9 cellular contexts compared by ENCODE assay signal in the genomic region with DNA sequence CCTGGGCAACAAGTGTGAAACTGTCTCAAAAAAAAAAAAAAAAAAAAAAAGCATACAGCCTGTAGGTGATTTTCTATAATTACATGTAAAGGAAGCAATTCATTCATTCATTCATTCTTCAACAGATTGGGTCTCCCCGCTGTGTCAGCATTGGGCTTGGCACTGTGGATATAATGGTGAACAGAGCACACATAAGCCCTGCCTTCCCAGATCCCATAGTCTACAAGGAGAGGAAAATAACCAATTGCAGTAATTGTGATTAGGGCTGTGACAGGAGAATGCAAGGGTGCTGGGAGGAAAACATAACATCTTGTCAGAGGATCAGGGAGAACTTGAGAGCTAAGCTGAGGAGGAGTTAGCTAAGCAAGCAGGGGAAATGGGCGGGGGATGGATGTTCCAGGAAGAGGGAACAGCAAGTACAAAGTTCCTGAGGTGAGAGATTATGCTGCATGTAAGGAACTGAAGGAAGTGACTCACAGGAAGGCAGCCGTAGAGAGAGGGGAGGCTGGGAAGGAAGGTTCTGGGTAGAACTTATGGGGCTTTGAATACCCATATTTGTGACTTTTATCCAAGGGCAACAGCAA. TPM values are rescaled to one million over a fixed set of nuclear protein-coding genes. Genes with fewer than 3 reads are reported as not detected.
DNase-seq lines count a peak whose midpoint lies in the region; ATAC-seq and TF ChIP-seq lines count a peak whose summit lies in the region.
"Had no signal": no experiment of that assay in that cellular context is flagged by ENCODE, and none has a peak within 500 bp of the region (broad histone marks: within the 10 kb centered on the region; RNA-seq: fewer than 3 reads in every experiment).

No MANE protein-coding gene starts in this region.

- no peak for TF ChIP-seq POLR2A in thyroid gland (IDR thresholded peaks at IDR 0.05)

- no peaks in the 10 kb centered on the region for H3K9me3 ChIP-seq in right atrium auricular region
- H3K9me3 ChIP-seq in thyroid gland, result no peaks in the 10 kb centered on the region

- H3K27me3 ChIP-seq in right atrium auricular region (no peaks in the 10 kb centered on the region), thyroid gland (no peaks in the 10 kb centered on the region)

- 64 to 74% methylated on average over 2 of the region's 3 CpGs for WGBS in thyroid gland, 2 donors

- H3K4me3 Mint-ChIP-seq in T-helper 1 cell treated with Interleukin-12 subunit alpha and Interleukin-12 subunit beta and Interleukin-4 antibody, amounts not matched to agents 30 μg/mL and 1 μg/mL, for 36 hours, result peak overlapping the region; percentile 10
- no peak overlapping the region for H3K4me3 Mint-ChIP-seq in activated T-helper 1 cell treated with anti-CD3 and anti-CD28 coated beads, Interleukin-12 subunit alpha, Interleukin-12 subunit beta, Interleukin-2, Interleukin-4 antibody, amounts not matched to agents 30 ng/mL and 10 ng/mL and 1 ng/mL, durations not matched to agents 14 hours and 24 hours and 36 hours
- no peak overlapping the region for H3K4me3 Mint-ChIP-seq in nephron progenitor cell
- H3K4me3 Mint-ChIP-seq: memory B cell had no signal

- H3K36me3 Mint-ChIP-seq in T-helper 1 cell treated with Interleukin-12 subunit alpha and Interleukin-12 subunit beta and Interleukin-4 antibody, amounts not matched to agents 30 μg/mL and 1 μg/mL, for 36 hours (ENCODE audit: low read depth), result no peaks in the 10 kb centered on the region
- H3K36me3 Mint-ChIP-seq in activated T-helper 1 cell treated with anti-CD3 and anti-CD28 coated beads, Interleukin-12 subunit alpha, Interleukin-12 subunit beta, Interleukin-2, Interleukin-4 antibody, amounts not matched to agents 30 ng/mL and 10 ng/mL and 1 ng/mL, durations not matched to agents 14 hours and 24 hours and 36 hours (ENCODE audit: low read depth), result peaks cover 2% of the 10 kb centered on the region
- no peaks in the 10 kb centered on the region for H3K36me3 Mint-ChIP-seq in nephron progenitor cell (ENCODE audit: low read depth)
- H3K36me3 Mint-ChIP-seq: memory B cell had no signal

- H3K27ac Mint-ChIP-seq in T-helper 1 cell treated with Interleukin-12 subunit alpha and Interleukin-12 subunit beta and Interleukin-4 antibody, amounts not matched to agents 30 μg/mL and 1 μg/mL, for 36 hours, result peak overlapping the region; percentile 64
- peak overlapping the region; percentile 2 for H3K27ac Mint-ChIP-seq in activated T-helper 1 cell treated with anti-CD3 and anti-CD28 coated beads, Interleukin-12 subunit alpha, Interleukin-12 subunit beta, Interleukin-2, Interleukin-4 antibody, amounts not matched to agents 30 ng/mL and 10 ng/mL and 1 ng/mL, durations not matched to agents 14 hours and 24 hours and 36 hours
- H3K27ac Mint-ChIP-seq in nephron progenitor cell, result no peak overlapping the region
- H3K27ac Mint-ChIP-seq: memory B cell had no signal

- ATAC-seq in GM18909 (IDR thresholded peaks at IDR 0.05; ENCODE audit: poor library complexity, unreplicated experiment), result no peak

- no peak for TF ChIP-seq CTCF in right atrium auricular region (IDR thresholded peaks at IDR 0.05)
- TF ChIP-seq CTCF in thyroid gland (IDR thresholded peaks at IDR 0.05), result no peak
- TF ChIP-seq CTCF in nephron progenitor cell (IDR thresholded peaks at IDR 0.05), result no peak

- H3K9me3 Mint-ChIP-seq in T-helper 1 cell treated with Interleukin-12 subunit alpha and Interleukin-12 subunit beta and Interleukin-4 antibody, amounts not matched to agents 30 μg/mL and 1 μg/mL, for 36 hours, result no peaks in the 10 kb centered on the region
- peaks cover 4% of the 10 kb centered on the region for H3K9me3 Mint-ChIP-seq in activated T-helper 1 cell treated with anti-CD3 and anti-CD28 coated beads, Interleukin-12 subunit alpha, Interleukin-12 subunit beta, Interleukin-2, Interleukin-4 antibody, amounts not matched to agents 30 ng/mL and 10 ng/mL and 1 ng/mL, durations not matched to agents 14 hours and 24 hours and 36 hours
- peaks cover 4% of the 10 kb centered on the region for H3K9me3 Mint-ChIP-seq in nephron progenitor cell
- H3K9me3 Mint-ChIP-seq: memory B cell had no signal

- H3K4me3 ChIP-seq in right atrium auricular region (no peak overlapping the region), thyroid gland (replicated peaks in 1 of 3) (no peak overlapping the region)

- DNase-seq in T-helper 1 cell, result no peak
- no peak for DNase-seq in activated T-helper 1 cell treated with anti-CD3 and anti-CD28 coated beads, Interleukin-12 subunit alpha, Interleukin-12 subunit beta, Interleukin-2, Interleukin-4 antibody, amounts not matched to agents 30 ng/mL and 10 ng/mL and 1 ng/mL, durations not matched to agents 14 hours and 24 hours and 36 hours (ENCODE audit: low spot score)
- peak; percentile 89 for DNase-seq in right atrium auricular region (ENCODE audit: low spot score)
- DNase-seq in thyroid gland, result peak; percentile 29 to 47
- no peak for DNase-seq in iPS-NIHi11 (ENCODE audit: low spot score)
- no peak for DNase-seq in nephron progenitor cell

- peaks cover 13% of the 10 kb centered on the region for H3K4me1 Mint-ChIP-seq in T-helper 1 cell treated with Interleukin-12 subunit alpha and Interleukin-12 subunit beta and Interleukin-4 antibody, amounts not matched to agents 30 μg/mL and 1 μg/mL, for 36 hours (ENCODE audit: low read depth)
- H3K4me1 Mint-ChIP-seq in activated T-helper 1 cell treated with anti-CD3 and anti-CD28 coated beads, Interleukin-12 subunit alpha, Interleukin-12 subunit beta, Interleukin-2, Interleukin-4 antibody, amounts not matched to agents 30 ng/mL and 10 ng/mL and 1 ng/mL, durations not matched to agents 14 hours and 24 hours and 36 hours (ENCODE audit: low read depth), result peaks cover 14% of the 10 kb centered on the region
- H3K4me1 Mint-ChIP-seq in nephron progenitor cell, result peaks cover 5% of the 10 kb centered on the region

- H3K27me3 Mint-ChIP-seq in T-helper 1 cell treated with Interleukin-12 subunit alpha and Interleukin-12 subunit beta and Interleukin-4 antibody, amounts not matched to agents 30 μg/mL and 1 μg/mL, for 36 hours (ENCODE audit: low read depth), result no peaks in the 10 kb centered on the region
- H3K27me3 Mint-ChIP-seq in activated T-helper 1 cell treated with anti-CD3 and anti-CD28 coated beads, Interleukin-12 subunit alpha, Interleukin-12 subunit beta, Interleukin-2, Interleukin-4 antibody, amounts not matched to agents 30 ng/mL and 10 ng/mL and 1 ng/mL, durations not matched to agents 14 hours and 24 hours and 36 hours (ENCODE audit: insufficient read depth), result no peaks in the 10 kb centered on the region
- H3K27me3 Mint-ChIP-seq in nephron progenitor cell (ENCODE audit: low read depth, poor library complexity), result peaks cover 2% of the 10 kb centered on the region

- H3K36me3 ChIP-seq in right atrium auricular region, result no peaks in the 10 kb centered on the region
- no peaks in the 10 kb centered on the region for H3K36me3 ChIP-seq in thyroid gland

- H3K4me1 ChIP-seq in right atrium auricular region (peaks cover 0 to 52% of the 10 kb centered on the region in 2 donors), thyroid gland (peaks cover 0 to 8% of the 10 kb centered on the region in 2 donors)

- H3K27ac ChIP-seq in right atrium auricular region, result peak overlapping the region; percentile 70 to 74
- H3K27ac ChIP-seq in thyroid gland, result peak overlapping the region in 2 of 3 donors; percentile 55 to 80

- intact Hi-C loops in activated T-helper 1 cell treated with anti-CD3 and anti-CD28 coated beads, Interleukin-12 subunit alpha, Interleukin-12 subunit beta, Interleukin-2, Interleukin-4 antibody, amounts not matched to agents 30 ng/mL and 10 ng/mL and 1 ng/mL, durations not matched to agents 14 hours and 24 hours and 36 hours (cut with micrococcal nuclease), result no loop called here
- intact Hi-C loops in thyroid gland (cut with DNase I), result no loop called here

RNA-seq across cellular contexts. Expression of gene KLF9, which starts 24.0 kb away (rescaled TPM):
- total RNA-seq in activated T-helper 1 cell treated with anti-CD3 and anti-CD28 coated beads, Interleukin-12 subunit alpha, Interleukin-12 subunit beta, Interleukin-2, Interleukin-4 antibody, amounts not matched to agents 30 ng/mL and 10 ng/mL and 1 ng/mL, durations not matched to agents 14 hours and 24 hours and 36 hours, result 18.1 and 19.0 TPM in 2 replicates
- total RNA-seq in right atrium auricular region, result 10 to 100 TPM; 74.1 to 76.7 TPM
- 100 to 1,000 TPM in 3 of 4 donors, 10 to 100 TPM in 1; 96.3 to 155 (median 125) TPM for total RNA-seq in thyroid gland

Comparison
In these comparisons a context has a peak if more than half of its experiments do, and no peak if none do; other contexts are left out.
1. DNase-seq: peak in right atrium auricular region (single experiment) and thyroid gland (2 of 2); none in T-helper 1 cell (0 of 5), activated T-helper 1 cell treated with anti-CD3 and anti-CD28 coated beads, Interleukin-12 subunit alpha, Interleukin-12 subunit beta, Interleukin-2, Interleukin-4 antibody, amounts not matched to agents 30 ng/mL and 10 ng/mL and 1 ng/mL, durations not matched to agents 14 hours and 24 hours and 36 hours (single experiment), iPS-NIHi11 (single experiment) and nephron progenitor cell (single experiment).